Comparison of ENCODE assay signal across 7 cellular contexts in the genomic region with DNA sequence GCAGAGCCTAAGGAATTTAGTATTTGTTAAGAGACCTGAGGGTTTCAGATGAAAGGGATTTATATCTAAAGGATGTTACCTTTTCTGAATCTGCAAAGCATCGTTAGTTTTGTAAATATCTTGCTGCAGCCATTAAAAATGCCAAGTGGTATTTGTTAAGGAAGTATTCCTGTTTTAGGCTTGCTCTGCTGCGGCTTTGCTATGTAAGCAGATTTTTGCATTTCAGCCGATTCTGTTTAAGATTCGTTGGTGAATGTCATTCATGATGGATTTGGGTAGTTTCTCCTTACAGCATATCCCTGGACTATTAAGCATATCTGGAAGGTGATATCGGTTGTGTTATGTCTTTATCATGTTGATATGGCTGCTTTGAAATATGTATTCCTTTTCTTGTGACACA. TPM values are rescaled to one million over a fixed set of nuclear protein-coding genes. Genes with fewer than 3 reads are reported as not detected.
A peak's percentile ranks its signal among the peaks of the same experiment; 100 is the strongest.
DNase-seq lines count a peak whose midpoint lies in the region; ATAC-seq and TF ChIP-seq lines count a peak whose summit lies in the region.

No MANE protein-coding gene starts in this region.

- H3K27ac Mint-ChIP-seq in activated CD8-positive, alpha-beta T cell treated with anti-CD3 and anti-CD28 coated beads for 36 hours: peak overlapping the region; percentile 93
- H3K27ac Mint-ChIP-seq in stimulated activated memory B cell treated with anti-CD40 and anti-IgM and Interleukin-4, amounts not matched to agents 10 μg/mL and 1 μg/mL and 100 μg/mL, for 72 hours: peak overlapping the region; percentile 90

- no peak for TF ChIP-seq CTCF in HL-60 (IDR thresholded peaks at IDR 0.05; ENCODE audit: insufficient read depth, low read length)
- no peak for TF ChIP-seq CTCF in activated CD8-positive, alpha-beta T cell treated with anti-CD3 and anti-CD28 coated beads for 36 hours (IDR thresholded peaks at IDR 0.05)

- H3K4me3 Mint-ChIP-seq in activated CD8-positive, alpha-beta T cell treated with anti-CD3 and anti-CD28 coated beads for 36 hours: peak overlapping the region; percentile 99
- H3K4me3 Mint-ChIP-seq in stimulated activated memory B cell treated with anti-CD40 and anti-IgM and Interleukin-4, amounts not matched to agents 10 μg/mL and 1 μg/mL and 100 μg/mL, for 72 hours: peak overlapping the region; percentile 95

- DNase-seq in HL-60 (ENCODE audit: low read depth in 1 of 2, low spot score in 1 of 2) (no peak), left lobe of liver (ENCODE audit: low spot score) (no peak)
- no peak for DNase-seq in activated CD8-positive, alpha-beta T cell treated with anti-CD3 and anti-CD28 coated beads for 36 hours

- H3K27me3 ChIP-seq in HL-60 (ENCODE audit: insufficient read depth, poor library complexity, severe bottlenecking): no peaks in the 10 kb centered on the region

- H3K4me1 Mint-ChIP-seq in activated CD8-positive, alpha-beta T cell treated with anti-CD3 and anti-CD28 coated beads for 36 hours (ENCODE audit: low read depth): peaks cover 37% of the 10 kb centered on the region
- H3K4me1 Mint-ChIP-seq in stimulated activated memory B cell treated with anti-CD40 and anti-IgM and Interleukin-4, amounts not matched to agents 10 μg/mL and 1 μg/mL and 100 μg/mL, for 72 hours: peaks cover 33% of the 10 kb centered on the region

- no peak for ATAC-seq in activated CD8-positive, alpha-beta T cell treated with anti-CD3 and anti-CD28 coated beads for 36 hours
- ATAC-seq in stimulated activated memory B cell treated with anti-CD40 and anti-IgM and Interleukin-4, amounts not matched to agents 10 μg/mL and 1 μg/mL and 100 μg/mL, for 72 hours: no peak
- ATAC-seq in left lobe of liver (no peak), GM21423 (IDR thresholded peaks at IDR 0.05; ENCODE audit: unreplicated experiment) (no peak), GM21526 (IDR thresholded peaks at IDR 0.05; ENCODE audit: low FRiP score, unreplicated experiment) (no peak)

- CTCF ChIA-PET in activated CD8-positive, alpha-beta T cell treated with anti-CD3 and anti-CD28 coated beads for 36 hours (lab: Charles Lee): interaction anchor here (0.9 kb wide), 1 partner anchor 53 kb away, joined by 4 read pairs; no protein-coding TSS in a partner anchor

- H3K36me3 Mint-ChIP-seq in activated CD8-positive, alpha-beta T cell treated with anti-CD3 and anti-CD28 coated beads for 36 hours (ENCODE audit: low read depth): peaks cover 11% of the 10 kb centered on the region
- H3K36me3 Mint-ChIP-seq in stimulated activated memory B cell treated with anti-CD40 and anti-IgM and Interleukin-4, amounts not matched to agents 10 μg/mL and 1 μg/mL and 100 μg/mL, for 72 hours: peaks cover 11% of the 10 kb centered on the region

- no peaks in the 10 kb centered on the region for H3K9me3 Mint-ChIP-seq in activated CD8-positive, alpha-beta T cell treated with anti-CD3 and anti-CD28 coated beads for 36 hours
- no peaks in the 10 kb centered on the region for H3K9me3 Mint-ChIP-seq in stimulated activated memory B cell treated with anti-CD40 and anti-IgM and Interleukin-4, amounts not matched to agents 10 μg/mL and 1 μg/mL and 100 μg/mL, for 72 hours

- H3K27ac ChIP-seq in HL-60 (replicated peaks): peak overlapping the region; percentile 83

- H3K4me3 ChIP-seq in HL-60 (replicated peaks; ENCODE audit: insufficient read depth, low read length): peak overlapping the region; percentile 92
- peak overlapping the region; percentile 96 for H3K4me3 ChIP-seq in iPS-11a (ENCODE audit: low read depth, low read length)

- intact Hi-C loops in activated CD8-positive, alpha-beta T cell treated with anti-CD3 and anti-CD28 coated beads for 36 hours (cut with micrococcal nuclease): no loop called here

- POLR2A ChIA-PET in activated CD8-positive, alpha-beta T cell treated with anti-CD3 and anti-CD28 coated beads for 36 hours (lab: Charles Lee): interaction anchor here (3.8 kb wide), 1 partner anchor 70 kb away, joined by 50 read pairs; a partner anchor contains a TSS

- H3K27me3 Mint-ChIP-seq in activated CD8-positive, alpha-beta T cell treated with anti-CD3 and anti-CD28 coated beads for 36 hours: no peaks in the 10 kb centered on the region
- no peaks in the 10 kb centered on the region for H3K27me3 Mint-ChIP-seq in stimulated activated memory B cell treated with anti-CD40 and anti-IgM and Interleukin-4, amounts not matched to agents 10 μg/mL and 1 μg/mL and 100 μg/mL, for 72 hours

RNA-seq across cellular contexts. Expression of a gene that starts 1.0 kb away (rescaled TPM):
- total RNA-seq in activated CD8-positive, alpha-beta T cell treated with anti-CD3 and anti-CD28 coated beads for 36 hours: 10 to 100 TPM; 39.7 to 43.7 TPM
- total RNA-seq in left lobe of liver: 27.4 TPM
